ENCODE assay signal across 9 cellular contexts in genomic region chr5:94745786-94746730, GRCh38.
DNase-seq lines count a peak whose midpoint lies in the region; ATAC-seq and TF ChIP-seq lines count a peak whose summit lies in the region.
"Had no signal": no experiment of that assay in that cellular context is flagged by ENCODE, and none has a peak within 500 bp of the region (broad histone marks: within the 10 kb centered on the region; RNA-seq: fewer than 3 reads in every experiment).

No MANE protein-coding gene starts in this region.

- no peaks in the 10 kb centered on the region for H3K9me3 ChIP-seq in right atrium auricular region

- no peak overlapping the region for H3K27ac ChIP-seq in right atrium auricular region
- H3K27ac ChIP-seq: cardiac muscle cell had no signal

- DNase-seq in NCI-H2227 (lab: John Stamatoyannopoulos, UW; ENCODE audit: unreplicated experiment) (peak; percentile 48), pulmonary artery endothelial cell (ENCODE audit: low read depth, low spot score) (peak; percentile 26), NCI-H524 (lab: John Stamatoyannopoulos, UW) (no peak), right atrium auricular region (ENCODE audit: low spot score) (no peak), GM03348 (ENCODE audit: low spot score) (no peak), NCI-H510A (lab: John Stamatoyannopoulos, UW) (no peak)

- peak; percentile 87 for ATAC-seq in GM18909 (IDR thresholded peaks at IDR 0.05; ENCODE audit: poor library complexity, unreplicated experiment)
- peak; percentile 71 for ATAC-seq in HG02840 (IDR thresholded peaks at IDR 0.05; ENCODE audit: low FRiP score, unreplicated experiment)

- TF ChIP-seq CTCF in right atrium auricular region (IDR thresholded peaks at IDR 0.05): no peak

- H3K4me3 ChIP-seq in right atrium auricular region: no peak overlapping the region
- H3K4me3 ChIP-seq: cardiac muscle cell had no signal

- no peaks in the 10 kb centered on the region for H3K27me3 ChIP-seq in right atrium auricular region
- H3K27me3 ChIP-seq: cardiac muscle cell had no signal

- no peaks in the 10 kb centered on the region for H3K4me1 ChIP-seq in right atrium auricular region

- no peaks in the 10 kb centered on the region for H3K36me3 ChIP-seq in right atrium auricular region
- H3K36me3 ChIP-seq: cardiac muscle cell had no signal

Comparison
In these comparisons a context has a peak if more than half of its experiments do, and no peak if none do; other contexts are left out.
1. DNase-seq: peak in NCI-H2227 (single experiment) and pulmonary artery endothelial cell (single experiment); none in NCI-H524 (0 of 2), right atrium auricular region (single experiment), GM03348 (single experiment) and NCI-H510A (single experiment).